In the genomic region with DNA sequence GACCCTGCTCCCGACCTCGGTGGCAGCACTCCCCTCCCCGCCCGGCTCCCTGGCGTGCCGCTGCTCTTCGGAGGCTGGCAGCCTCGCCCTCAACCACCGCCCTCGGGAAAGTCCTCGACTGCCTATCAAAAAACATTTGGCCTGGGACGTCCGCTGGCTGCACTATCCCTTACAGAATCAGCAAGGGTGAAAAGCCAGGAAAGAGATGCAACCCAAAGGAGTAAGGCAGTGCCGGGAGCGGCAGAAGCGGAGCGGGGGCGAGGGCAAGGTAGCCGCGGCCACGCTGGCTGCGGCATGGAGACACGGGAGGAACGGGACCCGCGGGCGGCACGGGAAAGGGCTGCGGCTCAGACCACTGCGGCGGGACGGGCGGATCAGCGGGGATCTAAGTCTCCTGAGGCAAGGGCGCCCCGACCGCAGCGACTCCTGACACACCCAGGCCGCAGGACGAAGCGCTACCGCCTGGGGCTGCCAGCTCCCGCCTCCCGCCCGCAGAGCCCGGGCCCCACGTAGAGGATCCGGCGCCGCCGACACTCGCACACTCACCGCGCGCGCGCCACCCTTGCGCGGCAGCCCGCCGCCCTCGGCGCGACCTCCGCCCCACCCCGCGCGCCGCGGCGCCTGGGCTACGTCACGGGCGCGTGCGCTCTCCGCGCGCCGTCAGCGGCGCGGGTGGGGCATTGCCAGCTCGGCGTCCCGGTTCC, we compare ENCODE assay signal across 1 cellular context.
TF ChIP-seq lines count a peak whose summit lies in the region.

A gene with protein sequence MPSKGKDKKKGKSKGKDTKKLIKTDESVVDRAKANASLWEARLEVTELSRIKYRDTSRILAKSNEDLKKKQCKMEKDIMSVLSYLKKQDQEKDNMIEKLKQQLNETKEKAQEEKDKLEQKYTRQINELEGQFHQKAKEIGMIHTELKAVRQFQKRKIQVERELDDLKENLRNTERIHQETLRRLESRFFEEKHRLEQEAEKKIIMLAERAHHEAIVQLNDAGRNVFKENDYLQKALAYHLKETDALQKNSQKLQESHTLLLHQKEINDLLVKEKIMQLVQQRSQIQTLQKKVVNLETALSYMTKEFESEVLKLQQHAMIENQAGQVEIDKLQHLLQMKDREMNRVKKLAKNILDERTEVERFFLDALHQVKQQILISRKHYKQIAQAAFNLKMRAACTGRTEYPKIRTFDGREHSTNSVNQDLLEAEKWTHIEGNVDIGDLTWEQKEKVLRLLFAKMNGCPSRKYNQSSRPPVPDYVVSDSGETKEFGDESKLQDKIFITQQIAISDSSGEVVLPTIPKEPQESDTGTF (plus strand): TSS at position 646 of the 704 bp plus-strand sequence. CDS start 130 bp downstream, outside the sequence.
A gene with protein sequence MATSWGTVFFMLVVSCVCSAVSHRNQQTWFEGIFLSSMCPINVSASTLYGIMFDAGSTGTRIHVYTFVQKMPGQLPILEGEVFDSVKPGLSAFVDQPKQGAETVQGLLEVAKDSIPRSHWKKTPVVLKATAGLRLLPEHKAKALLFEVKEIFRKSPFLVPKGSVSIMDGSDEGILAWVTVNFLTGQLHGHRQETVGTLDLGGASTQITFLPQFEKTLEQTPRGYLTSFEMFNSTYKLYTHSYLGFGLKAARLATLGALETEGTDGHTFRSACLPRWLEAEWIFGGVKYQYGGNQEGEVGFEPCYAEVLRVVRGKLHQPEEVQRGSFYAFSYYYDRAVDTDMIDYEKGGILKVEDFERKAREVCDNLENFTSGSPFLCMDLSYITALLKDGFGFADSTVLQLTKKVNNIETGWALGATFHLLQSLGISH (minus strand): TSS at position 585 of the 704 bp plus-strand sequence. CDS start 31,186 bp downstream, outside the sequence.

TF ChIP-seq in HepG2, 621 proteins besides CTCF, POLR2A, EP300 and RAD21 (continued from another document and continues in another):
- TF ChIP-seq, protein P1, sequence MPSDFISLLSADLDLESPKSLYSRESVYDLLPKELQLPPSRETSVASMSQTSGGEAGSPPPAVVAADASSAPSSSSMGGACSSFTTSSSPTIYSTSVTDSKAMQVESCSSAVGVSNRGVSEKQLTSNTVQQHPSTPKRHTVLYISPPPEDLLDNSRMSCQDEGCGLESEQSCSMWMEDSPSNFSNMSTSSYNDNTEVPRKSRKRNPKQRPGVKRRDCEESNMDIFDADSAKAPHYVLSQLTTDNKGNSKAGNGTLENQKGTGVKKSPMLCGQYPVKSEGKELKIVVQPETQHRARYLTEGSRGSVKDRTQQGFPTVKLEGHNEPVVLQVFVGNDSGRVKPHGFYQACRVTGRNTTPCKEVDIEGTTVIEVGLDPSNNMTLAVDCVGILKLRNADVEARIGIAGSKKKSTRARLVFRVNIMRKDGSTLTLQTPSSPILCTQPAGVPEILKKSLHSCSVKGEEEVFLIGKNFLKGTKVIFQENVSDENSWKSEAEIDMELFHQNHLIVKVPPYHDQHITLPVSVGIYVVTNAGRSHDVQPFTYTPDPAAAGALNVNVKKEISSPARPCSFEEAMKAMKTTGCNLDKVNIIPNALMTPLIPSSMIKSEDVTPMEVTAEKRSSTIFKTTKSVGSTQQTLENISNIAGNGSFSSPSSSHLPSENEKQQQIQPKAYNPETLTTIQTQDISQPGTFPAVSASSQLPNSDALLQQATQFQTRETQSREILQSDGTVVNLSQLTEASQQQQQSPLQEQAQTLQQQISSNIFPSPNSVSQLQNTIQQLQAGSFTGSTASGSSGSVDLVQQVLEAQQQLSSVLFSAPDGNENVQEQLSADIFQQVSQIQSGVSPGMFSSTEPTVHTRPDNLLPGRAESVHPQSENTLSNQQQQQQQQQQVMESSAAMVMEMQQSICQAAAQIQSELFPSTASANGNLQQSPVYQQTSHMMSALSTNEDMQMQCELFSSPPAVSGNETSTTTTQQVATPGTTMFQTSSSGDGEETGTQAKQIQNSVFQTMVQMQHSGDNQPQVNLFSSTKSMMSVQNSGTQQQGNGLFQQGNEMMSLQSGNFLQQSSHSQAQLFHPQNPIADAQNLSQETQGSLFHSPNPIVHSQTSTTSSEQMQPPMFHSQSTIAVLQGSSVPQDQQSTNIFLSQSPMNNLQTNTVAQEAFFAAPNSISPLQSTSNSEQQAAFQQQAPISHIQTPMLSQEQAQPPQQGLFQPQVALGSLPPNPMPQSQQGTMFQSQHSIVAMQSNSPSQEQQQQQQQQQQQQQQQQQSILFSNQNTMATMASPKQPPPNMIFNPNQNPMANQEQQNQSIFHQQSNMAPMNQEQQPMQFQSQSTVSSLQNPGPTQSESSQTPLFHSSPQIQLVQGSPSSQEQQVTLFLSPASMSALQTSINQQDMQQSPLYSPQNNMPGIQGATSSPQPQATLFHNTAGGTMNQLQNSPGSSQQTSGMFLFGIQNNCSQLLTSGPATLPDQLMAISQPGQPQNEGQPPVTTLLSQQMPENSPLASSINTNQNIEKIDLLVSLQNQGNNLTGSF (CRISPR knock-in tag; IDR thresholded peaks at IDR 0.05) = 0 out of 2 replicates have a peak, but pooled peaks have one; percentile 13
- TF ChIP-seq, protein P2, sequence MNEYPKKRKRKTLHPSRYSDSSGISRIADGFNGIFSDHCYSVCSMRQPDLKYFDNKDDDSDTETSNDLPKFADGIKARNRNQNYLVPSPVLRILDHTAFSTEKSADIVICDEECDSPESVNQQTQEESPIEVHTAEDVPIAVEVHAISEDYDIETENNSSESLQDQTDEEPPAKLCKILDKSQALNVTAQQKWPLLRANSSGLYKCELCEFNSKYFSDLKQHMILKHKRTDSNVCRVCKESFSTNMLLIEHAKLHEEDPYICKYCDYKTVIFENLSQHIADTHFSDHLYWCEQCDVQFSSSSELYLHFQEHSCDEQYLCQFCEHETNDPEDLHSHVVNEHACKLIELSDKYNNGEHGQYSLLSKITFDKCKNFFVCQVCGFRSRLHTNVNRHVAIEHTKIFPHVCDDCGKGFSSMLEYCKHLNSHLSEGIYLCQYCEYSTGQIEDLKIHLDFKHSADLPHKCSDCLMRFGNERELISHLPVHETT (CRISPR knock-in tag; conservative IDR thresholded peaks at IDR 0.05) = 0 out of 2 replicates have a peak, but pooled peaks have one; percentile 19
- peak; percentile 12; the same call in 1 of the 2 replicates for TF ChIP-seq JUND (CRISPR knock-in tag; IDR thresholded peaks at IDR 0.05)
- TF ChIP-seq, protein P3, sequence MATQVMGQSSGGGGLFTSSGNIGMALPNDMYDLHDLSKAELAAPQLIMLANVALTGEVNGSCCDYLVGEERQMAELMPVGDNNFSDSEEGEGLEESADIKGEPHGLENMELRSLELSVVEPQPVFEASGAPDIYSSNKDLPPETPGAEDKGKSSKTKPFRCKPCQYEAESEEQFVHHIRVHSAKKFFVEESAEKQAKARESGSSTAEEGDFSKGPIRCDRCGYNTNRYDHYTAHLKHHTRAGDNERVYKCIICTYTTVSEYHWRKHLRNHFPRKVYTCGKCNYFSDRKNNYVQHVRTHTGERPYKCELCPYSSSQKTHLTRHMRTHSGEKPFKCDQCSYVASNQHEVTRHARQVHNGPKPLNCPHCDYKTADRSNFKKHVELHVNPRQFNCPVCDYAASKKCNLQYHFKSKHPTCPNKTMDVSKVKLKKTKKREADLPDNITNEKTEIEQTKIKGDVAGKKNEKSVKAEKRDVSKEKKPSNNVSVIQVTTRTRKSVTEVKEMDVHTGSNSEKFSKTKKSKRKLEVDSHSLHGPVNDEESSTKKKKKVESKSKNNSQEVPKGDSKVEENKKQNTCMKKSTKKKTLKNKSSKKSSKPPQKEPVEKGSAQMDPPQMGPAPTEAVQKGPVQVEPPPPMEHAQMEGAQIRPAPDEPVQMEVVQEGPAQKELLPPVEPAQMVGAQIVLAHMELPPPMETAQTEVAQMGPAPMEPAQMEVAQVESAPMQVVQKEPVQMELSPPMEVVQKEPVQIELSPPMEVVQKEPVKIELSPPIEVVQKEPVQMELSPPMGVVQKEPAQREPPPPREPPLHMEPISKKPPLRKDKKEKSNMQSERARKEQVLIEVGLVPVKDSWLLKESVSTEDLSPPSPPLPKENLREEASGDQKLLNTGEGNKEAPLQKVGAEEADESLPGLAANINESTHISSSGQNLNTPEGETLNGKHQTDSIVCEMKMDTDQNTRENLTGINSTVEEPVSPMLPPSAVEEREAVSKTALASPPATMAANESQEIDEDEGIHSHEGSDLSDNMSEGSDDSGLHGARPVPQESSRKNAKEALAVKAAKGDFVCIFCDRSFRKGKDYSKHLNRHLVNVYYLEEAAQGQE (IDR thresholded peaks at IDR 0.05; ENCODE audit: borderline replicate concordance in 1 of 2, low read depth in 1 of 2, low read length in 2 of 2) = no peak
- TF ChIP-seq PCBP1 (IDR thresholded peaks at IDR 0.05; ENCODE audit: borderline replicate concordance, low read depth, low read length) = 0 out of 2 replicates have a peak, but pooled peaks have one; percentile 22
- no peak for TF ChIP-seq KAT2B (IDR thresholded peaks at IDR 0.05; ENCODE audit: borderline replicate concordance, low read depth, low read length)
- TF ChIP-seq, protein P4, sequence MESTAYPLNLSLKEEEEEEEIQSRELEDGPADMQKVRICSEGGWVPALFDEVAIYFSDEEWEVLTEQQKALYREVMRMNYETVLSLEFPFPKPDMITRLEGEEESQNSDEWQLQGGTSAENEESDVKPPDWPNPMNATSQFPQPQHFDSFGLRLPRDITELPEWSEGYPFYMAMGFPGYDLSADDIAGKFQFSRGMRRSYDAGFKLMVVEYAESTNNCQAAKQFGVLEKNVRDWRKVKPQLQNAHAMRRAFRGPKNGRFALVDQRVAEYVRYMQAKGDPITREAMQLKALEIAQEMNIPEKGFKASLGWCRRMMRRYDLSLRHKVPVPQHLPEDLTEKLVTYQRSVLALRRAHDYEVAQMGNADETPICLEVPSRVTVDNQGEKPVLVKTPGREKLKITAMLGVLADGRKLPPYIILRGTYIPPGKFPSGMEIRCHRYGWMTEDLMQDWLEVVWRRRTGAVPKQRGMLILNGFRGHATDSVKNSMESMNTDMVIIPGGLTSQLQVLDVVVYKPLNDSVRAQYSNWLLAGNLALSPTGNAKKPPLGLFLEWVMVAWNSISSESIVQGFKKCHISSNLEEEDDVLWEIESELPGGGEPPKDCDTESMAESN (CRISPR knock-in tag; conservative IDR thresholded peaks at IDR 0.05) = peak; percentile 73; the same call in 1 of the 2 replicates
- TF ChIP-seq NCOA2 (CRISPR knock-in tag; IDR thresholded peaks at IDR 0.05) = no peak; the same call in 1 of the 2 replicates
- TF ChIP-seq, protein P5, sequence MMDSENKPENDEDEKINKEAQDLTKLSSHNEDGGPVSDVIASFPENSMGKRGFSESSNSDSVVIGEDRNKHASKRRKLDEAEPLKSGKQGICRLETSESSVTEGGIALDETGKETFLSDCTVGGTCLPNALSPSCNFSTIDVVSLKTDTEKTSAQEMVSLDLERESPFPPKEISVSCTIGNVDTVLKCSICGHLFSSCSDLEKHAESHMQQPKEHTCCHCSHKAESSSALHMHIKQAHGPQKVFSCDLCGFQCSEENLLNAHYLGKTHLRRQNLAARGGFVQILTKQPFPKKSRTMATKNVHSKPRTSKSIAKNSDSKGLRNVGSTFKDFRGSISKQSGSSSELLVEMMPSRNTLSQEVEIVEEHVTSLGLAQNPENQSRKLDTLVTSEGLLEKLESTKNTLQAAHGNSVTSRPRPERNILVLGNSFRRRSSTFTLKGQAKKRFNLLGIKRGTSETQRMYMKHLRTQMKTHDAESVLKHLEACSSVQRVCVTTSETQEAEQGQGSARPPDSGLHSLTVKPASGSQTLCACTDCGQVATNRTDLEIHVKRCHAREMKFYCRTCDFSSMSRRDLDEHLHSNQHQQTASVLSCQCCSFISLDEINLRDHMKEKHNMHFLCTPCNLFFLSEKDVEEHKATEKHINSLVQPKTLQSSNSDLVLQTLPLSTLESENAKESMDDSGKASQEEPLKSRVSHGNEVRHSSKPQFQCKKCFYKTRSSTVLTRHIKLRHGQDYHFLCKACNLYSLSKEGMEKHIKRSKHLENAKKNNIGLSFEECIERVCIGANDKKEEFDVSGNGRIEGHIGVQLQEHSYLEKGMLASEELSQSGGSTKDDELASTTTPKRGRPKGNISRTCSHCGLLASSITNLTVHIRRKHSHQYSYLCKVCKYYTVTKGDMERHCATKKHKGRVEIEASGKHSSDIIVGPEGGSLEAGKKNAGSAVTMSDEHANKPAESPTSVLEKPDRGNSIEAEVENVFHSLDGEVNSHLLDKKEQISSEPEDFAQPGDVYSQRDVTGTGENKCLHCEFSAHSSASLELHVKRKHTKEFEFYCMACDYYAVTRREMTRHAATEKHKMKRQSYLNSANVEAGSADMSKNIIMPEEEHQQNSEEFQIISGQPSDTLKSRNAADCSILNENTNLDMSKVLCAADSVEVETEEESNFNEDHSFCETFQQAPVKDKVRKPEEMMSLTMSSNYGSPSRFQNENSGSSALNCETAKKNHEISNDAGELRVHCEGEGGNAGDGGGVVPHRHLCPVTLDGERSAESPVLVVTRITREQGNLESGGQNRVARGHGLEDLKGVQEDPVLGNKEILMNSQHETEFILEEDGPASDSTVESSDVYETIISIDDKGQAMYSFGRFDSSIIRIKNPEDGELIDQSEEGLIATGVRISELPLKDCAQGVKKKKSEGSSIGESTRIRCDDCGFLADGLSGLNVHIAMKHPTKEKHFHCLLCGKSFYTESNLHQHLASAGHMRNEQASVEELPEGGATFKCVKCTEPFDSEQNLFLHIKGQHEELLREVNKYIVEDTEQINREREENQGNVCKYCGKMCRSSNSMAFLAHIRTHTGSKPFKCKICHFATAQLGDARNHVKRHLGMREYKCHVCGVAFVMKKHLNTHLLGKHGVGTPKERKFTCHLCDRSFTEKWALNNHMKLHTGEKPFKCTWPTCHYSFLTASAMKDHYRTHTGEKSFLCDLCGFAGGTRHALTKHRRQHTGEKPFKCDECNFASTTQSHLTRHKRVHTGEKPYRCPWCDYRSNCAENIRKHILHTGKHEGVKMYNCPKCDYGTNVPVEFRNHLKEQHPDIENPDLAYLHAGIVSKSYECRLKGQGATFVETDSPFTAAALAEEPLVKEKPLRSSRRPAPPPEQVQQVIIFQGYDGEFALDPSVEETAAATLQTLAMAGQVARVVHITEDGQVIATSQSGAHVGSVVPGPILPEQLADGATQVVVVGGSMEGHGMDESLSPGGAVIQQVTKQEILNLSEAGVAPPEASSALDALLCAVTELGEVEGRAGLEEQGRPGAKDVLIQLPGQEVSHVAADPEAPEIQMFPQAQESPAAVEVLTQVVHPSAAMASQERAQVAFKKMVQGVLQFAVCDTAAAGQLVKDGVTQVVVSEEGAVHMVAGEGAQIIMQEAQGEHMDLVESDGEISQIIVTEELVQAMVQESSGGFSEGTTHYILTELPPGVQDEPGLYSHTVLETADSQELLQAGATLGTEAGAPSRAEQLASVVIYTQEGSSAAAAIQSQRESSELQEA (CRISPR knock-in tag; IDR thresholded peaks at IDR 0.05; ENCODE audit: not compliant biosample characterization) = peak; percentile 55
- TF ChIP-seq TBP (CRISPR knock-in tag; IDR thresholded peaks at IDR 0.05) = no peak
- 0 out of 2 replicates have a peak, but pooled peaks have one; percentile 3 for TF ChIP-seq MAF1 (CRISPR knock-in tag; IDR thresholded peaks at IDR 0.05; ENCODE audit: borderline replicate concordance)
- peak; percentile 77; the same call in 1 of the 2 replicates for TF ChIP-seq TOPORS (CRISPR knock-in tag; IDR thresholded peaks at IDR 0.05)
- peak; percentile 71 for TF ChIP-seq MAZ (IDR thresholded peaks at IDR 0.05; ENCODE audit: borderline replicate concordance, low read depth, low read length)
- TF ChIP-seq MAZ (CRISPR knock-in tag; IDR thresholded peaks at IDR 0.05; ENCODE audit: low read depth) = peak; percentile 78
- TF ChIP-seq, protein P6, sequence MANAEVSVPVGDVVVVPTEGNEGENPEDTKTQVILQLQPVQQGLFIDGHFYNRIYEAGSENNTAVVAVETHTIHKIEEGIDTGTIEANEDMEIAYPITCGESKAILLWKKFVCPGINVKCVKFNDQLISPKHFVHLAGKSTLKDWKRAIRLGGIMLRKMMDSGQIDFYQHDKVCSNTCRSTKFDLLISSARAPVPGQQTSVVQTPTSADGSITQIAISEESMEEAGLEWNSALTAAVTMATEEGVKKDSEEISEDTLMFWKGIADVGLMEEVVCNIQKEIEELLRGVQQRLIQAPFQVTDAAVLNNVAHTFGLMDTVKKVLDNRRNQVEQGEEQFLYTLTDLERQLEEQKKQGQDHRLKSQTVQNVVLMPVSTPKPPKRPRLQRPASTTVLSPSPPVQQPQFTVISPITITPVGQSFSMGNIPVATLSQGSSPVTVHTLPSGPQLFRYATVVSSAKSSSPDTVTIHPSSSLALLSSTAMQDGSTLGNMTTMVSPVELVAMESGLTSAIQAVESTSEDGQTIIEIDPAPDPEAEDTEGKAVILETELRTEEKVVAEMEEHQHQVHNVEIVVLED (CRISPR knock-in tag; IDR thresholded peaks at IDR 0.05; ENCODE audit: borderline replicate concordance) = peak; percentile 79
